In genomic region chr6:97822632-97823031, GRCh38 we compare ENCODE assay signal across 19 cellular contexts.
A peak's percentile ranks its signal among the peaks of the same experiment; 100 is the strongest.
DNase-seq lines count a peak whose midpoint lies in the region; ATAC-seq and TF ChIP-seq lines count a peak whose summit lies in the region.
"Had no signal": no experiment of that assay in that cellular context is flagged by ENCODE, and none has a peak within 500 bp of the region (broad histone marks: within the 10 kb centered on the region; RNA-seq: fewer than 3 reads in every experiment).

No MANE protein-coding gene starts in this region.

- no peak for DNase-seq in H9
- peak; percentile 52 for DNase-seq in NCI-H526 treated with DMSO at 0.1 percent for 48 hours (lab: John Stamatoyannopoulos, UW)
- no peak for DNase-seq in upper lobe of left lung
- no peak for DNase-seq in amygdala (lab: John Stamatoyannopoulos, UW)
- no peak for DNase-seq in amniotic stem cell (lab: John Stamatoyannopoulos, UW)
- DNase-seq: 8988T; ACHN; C1 segment of cervical spinal cord; Calu3; CD4-positive, alpha-beta memory T cell; COR-L47; DMS53; DMS79 treated with DMSO at 0.1 percent for 48 hours; GF-D8; HCEC 1CT had no signal

- H3K14ac ChIP-seq in H9 (ENCODE audit: insufficient read depth, low read length), result no peak overlapping the region

- no CpG with 5 or more reads among the region's 2 CpGs for WGBS in H9 (ENCODE audit: extremely low coverage, insufficient read length, low lambda C conversion rate)
- WGBS in upper lobe of left lung, 2 donors, result 63 to 65% methylated on average over 2 of the region's 2 CpGs

- H3K27ac Mint-ChIP-seq in H9 (peak overlapping the region in 2 of 3 experiments; percentile 50 to 91; a peak in 3 of 7 replicates), brain (peak overlapping the region in 4 of 5 experiments; percentile 11 to 92 (median 28))
- H3K27ac Mint-ChIP-seq: CD4-positive, alpha-beta memory T cell had no signal

- no peak overlapping the region for H4K91ac ChIP-seq in H9 (ENCODE audit: insufficient read length, low read depth, low read length)

- H3K9me3 ChIP-seq in H9 (ENCODE audit: control insufficient read depth, low read depth, low read length) (no peaks in the 10 kb centered on the region), iPS-20b (ENCODE audit: insufficient read depth, low read depth, low read length) (no peaks in the 10 kb centered on the region), upper lobe of left lung (no peaks in the 10 kb centered on the region)
- H3K9me3 ChIP-seq: A549 had no signal

- no peak overlapping the region for H2AFZ ChIP-seq in H9 (ENCODE audit: low read length)

- TF ChIP-seq CTCF in H9 (conservative IDR thresholded peaks at IDR 0.05) (no peak), brain (conservative IDR thresholded peaks at IDR 0.05) (no peak), upper lobe of left lung (IDR thresholded peaks at IDR 0.05) (no peak)

- H2BK20ac ChIP-seq in H9 (ENCODE audit: low read depth, low read length, poor library complexity, severe bottlenecking), result no peak overlapping the region

- no peak overlapping the region for H3K4me2 ChIP-seq in H9 (ENCODE audit: insufficient read depth, insufficient read length, low read length)
- H3K4me2 ChIP-seq: A549 had no signal

- H2BK5ac ChIP-seq in H9 (ENCODE audit: insufficient read length, low read length), result no peak overlapping the region

- TF ChIP-seq EP300 in upper lobe of left lung (IDR thresholded peaks at IDR 0.05), result no peak

- no peak for TF ChIP-seq POLR2A in upper lobe of left lung (IDR thresholded peaks at IDR 0.05)

- H4K8ac ChIP-seq in H9 (replicated peaks; ENCODE audit: insufficient read length, low read depth, low read length), result no peak overlapping the region

- H3K36me3 ChIP-seq in iPS-20b (ENCODE audit: insufficient read depth, low read depth, low read length) (no peaks in the 10 kb centered on the region), upper lobe of left lung (no peaks in the 10 kb centered on the region)

- no peak for ATAC-seq in upper lobe of left lung (ENCODE audit: low FRiP score in 2 of 2)
- no peak for ATAC-seq in GM19324 (IDR thresholded peaks at IDR 0.05; ENCODE audit: low FRiP score, unreplicated experiment)
- ATAC-seq: A549 had no signal

- H3K36me3 Mint-ChIP-seq in H9 (ENCODE audit: insufficient read depth in 1 of 3, low read depth in 3 of 3) (peaks cover 0 to 17% (median 0%) of the 10 kb centered on the region in 3 experiments; a peak in 2 of 7 replicates), brain (no peaks in the 10 kb centered on the region)
- H3K36me3 Mint-ChIP-seq: CD4-positive, alpha-beta memory T cell had no signal

- H3K23me2 ChIP-seq in H9 (ENCODE audit: insufficient read length, low read depth, low read length, poor library complexity, severe bottlenecking), result no peaks in the 10 kb centered on the region

- H3K9ac ChIP-seq in H9 (ENCODE audit: extremely low read depth, insufficient read length, low read length) (no peak overlapping the region), iPS-20b (ENCODE audit: low read depth, low read length) (0 out of 2 replicates have a peak overlapping the region, but pooled peaks have one; percentile 11)

- no peak overlapping the region for H3K27ac ChIP-seq in H9 (ENCODE audit: insufficient read length, low read depth, low read length)
- no peak overlapping the region for H3K27ac ChIP-seq in iPS-20b (ENCODE audit: low read length)
- H3K27ac ChIP-seq in upper lobe of left lung, result no peak overlapping the region
- H3K27ac ChIP-seq: A549 had no signal

- no peaks in the 10 kb centered on the region for H3K27me3 ChIP-seq in H9 (ENCODE audit: insufficient read depth, low read length)
- H3K27me3 ChIP-seq in iPS-20b (ENCODE audit: insufficient read depth, low read length), result no peaks in the 10 kb centered on the region
- H3K27me3 ChIP-seq in upper lobe of left lung, result no peaks in the 10 kb centered on the region

- no peak overlapping the region for H2BK15ac ChIP-seq in H9 (ENCODE audit: low read depth, low read length)

- H3K9me3 Mint-ChIP-seq in H9 (no peaks in the 10 kb centered on the region), brain (no peaks in the 10 kb centered on the region)

- H3K27me3 Mint-ChIP-seq in H9 (ENCODE audit: low read depth) (no peaks in the 10 kb centered on the region), brain (peaks cover 2% of the 10 kb centered on the region)

- no peak overlapping the region for H3K18ac ChIP-seq in H9 (ENCODE audit: insufficient read length, low read depth, low read length)

- H4K5ac ChIP-seq in H9 (ENCODE audit: insufficient read length, low read depth, low read length), result no peak overlapping the region

- no peak overlapping the region for H3T11ph ChIP-seq in H9 (ENCODE audit: low read length)

- H2AK5ac ChIP-seq in H9 (ENCODE audit: insufficient read length, low read length), result no peak overlapping the region

- H3K79me1 ChIP-seq in H9 (ENCODE audit: insufficient read depth, low read depth, low read length, poor library complexity, severe bottlenecking), result no peaks in the 10 kb centered on the region

- H2BK120ac ChIP-seq in H9 (ENCODE audit: low read depth, low read length, poor library complexity, severe bottlenecking), result no peak overlapping the region

- no peak overlapping the region for H3K23ac ChIP-seq in H9 (ENCODE audit: insufficient read length, low read depth, low read length)

- H3K4me1 ChIP-seq in H9 (ENCODE audit: insufficient read depth, low read length) (peaks cover 11% of the 10 kb centered on the region; the same call in 1 of the 2 replicates), iPS-20b (ENCODE audit: insufficient read depth, low read length) (peaks cover 31% of the 10 kb centered on the region), upper lobe of left lung (no peaks in the 10 kb centered on the region)
- H3K4me1 ChIP-seq: A549 had no signal

- H3K4me3 Mint-ChIP-seq in H9 (no peak overlapping the region), brain (peak overlapping the region in 1 of 5 experiments; percentile 73)
- H3K4me3 Mint-ChIP-seq: CD4-positive, alpha-beta memory T cell had no signal

- no peak overlapping the region for H3K4ac ChIP-seq in H9 (ENCODE audit: low read depth, low read length)

- no peak overlapping the region for H3K56ac ChIP-seq in H9 (ENCODE audit: insufficient read length, low read depth, low read length)

- 0 out of 2 replicates have a peak, but pooled peaks cover 1% of the 10 kb centered on the region for H3K79me2 ChIP-seq in H9 (ENCODE audit: insufficient read depth, low read length)

- H3K4me1 Mint-ChIP-seq in H9 (peaks cover 31 to 51% of the 10 kb centered on the region in 2 experiments), brain (peaks cover 34% of the 10 kb centered on the region)
- H3K4me1 Mint-ChIP-seq: CD4-positive, alpha-beta memory T cell had no signal

- H4K20me1 ChIP-seq in H9 (ENCODE audit: control insufficient read depth, insufficient read depth, insufficient read length), result no peaks in the 10 kb centered on the region

- H3K4me3 ChIP-seq in iPS-20b (ENCODE audit: low read length), result no peak overlapping the region; the same call in 1 of the 2 replicates
- no peak overlapping the region for H3K4me3 ChIP-seq in upper lobe of left lung
- H3K4me3 ChIP-seq: A549 had no signal

- H2BK12ac ChIP-seq in H9 (ENCODE audit: insufficient read length, low read depth, low read length), result no peak overlapping the region
